In genomic region chr1:31007462-31007991, GRCh38 we compare ENCODE assay signal across 12 cellular contexts. TPM values are rescaled to one million over a fixed set of nuclear protein-coding genes. Genes with fewer than 3 reads are reported as not detected.
A peak's percentile ranks its signal among the peaks of the same experiment; 100 is the strongest.
DNase-seq lines count a peak whose midpoint lies in the region; ATAC-seq and TF ChIP-seq lines count a peak whose summit lies in the region.
"Had no signal": no experiment of that assay in that cellular context is flagged by ENCODE, and none has a peak within 500 bp of the region (broad histone marks: within the 10 kb centered on the region; RNA-seq: fewer than 3 reads in every experiment).

No MANE protein-coding gene starts in this region.

- intact Hi-C loops in IMR-90 (cut with micrococcal nuclease), result no loop called here
- intact Hi-C loops in stomach (cut with DNase I; ENCODE audit: low total_unique reads), result no loop called here

- no peaks in the 10 kb centered on the region for H3K27me3 Mint-ChIP-seq in brain
- H3K27me3 Mint-ChIP-seq: activated naive CD4-positive, alpha-beta T cell treated with anti-CD3 and anti-CD28 coated beads, Interleukin-2, amount 10 ng/mL, durations not matched to agents 7 days and 5 days had no signal

- peak overlapping the region; percentile 65 for H2BK5ac ChIP-seq in IMR-90 (ENCODE audit: low read depth, low read length, poor library complexity, severe bottlenecking)

- BruUV-seq in IMR-90 (replicated peaks; lab: Mats Ljungman, UMichigan), result no TSS peak

- H3K9me3 ChIP-seq in IMR-90 (ENCODE audit: control insufficient read depth, insufficient read depth, low read length) (no peaks in the 10 kb centered on the region), stomach (no peaks in the 10 kb centered on the region)
- H3K9me3 ChIP-seq: HAP-1 had no signal

- CTCF ChIA-PET in IMR-90 (lab: Yijun Ruan, JAX), result interaction anchor here (0.5 to 0.7 kb wide), 2 partner anchors 10 to 98 kb away, joined by 3 to 4 read pairs; no protein-coding TSS in a partner anchor

- no peak overlapping the region for H3K4me3 ChIP-seq in AG10803 (ENCODE audit: low read length)
- H3K4me3 ChIP-seq in IMR-90 (ENCODE audit: insufficient read depth, low read depth, low read length), result peak overlapping the region; percentile 5; the same call in 1 of the 2 replicates
- no peak overlapping the region for H3K4me3 ChIP-seq in stomach
- H3K4me3 ChIP-seq: HAP-1 had no signal

- peak; percentile 92 for DNase-seq in AG10803 (ENCODE audit: low read depth)
- DNase-seq in IMR-90, result peak; percentile 90
- peak; percentile 17 to 61 for DNase-seq in lung microvascular endothelial cell (ENCODE audit: low read depth in 2 of 2)
- no peak for DNase-seq in SKM-1 (lab: John Stamatoyannopoulos, UW; ENCODE audit: unreplicated experiment)
- DNase-seq in stimulated activated naive CD8-positive, alpha-beta T cell treated with anti-CD3 and anti-CD28 coated beads, Interleukin-15, Interleukin-2, amounts not matched to agents 100 U/mL and 50 U/mL, for 24 hours, result no peak
- no peak for DNase-seq in activated CD4-positive, alpha-beta T cell treated with anti-CD3 and anti-CD28 coated beads for 4 hours
- no peak for DNase-seq in stomach
- DNase-seq: activated naive CD4-positive, alpha-beta T cell treated with anti-CD3 and anti-CD28 coated beads, Interleukin-2, amount 10 ng/mL, durations not matched to agents 7 days and 5 days; GF-D8; KG1 had no signal

- peaks cover 15% of the 10 kb centered on the region for H3K9me1 ChIP-seq in IMR-90 (ENCODE audit: insufficient read depth, low read length)

- TF ChIP-seq EP300 in stomach (IDR thresholded peaks at IDR 0.05), result no peak

- H2BK20ac ChIP-seq in IMR-90 (ENCODE audit: low read depth, low read length), result no peak overlapping the region

- H4K5ac ChIP-seq in IMR-90 (ENCODE audit: low read depth, low read length), result no peak overlapping the region

- no peak overlapping the region for H3K27ac ChIP-seq in IMR-90 (ENCODE audit: insufficient read depth, low read length)
- H3K27ac ChIP-seq in stomach, result peak overlapping the region in 1 of 5 donors; percentile 4

- no peak overlapping the region for H3K14ac ChIP-seq in IMR-90 (replicated peaks; ENCODE audit: low read depth, low read length)

- POLR2A ChIA-PET in IMR-90 (lab: Charles Lee; ENCODE audit: unreplicated experiment), result no interaction called here

- H3K4ac ChIP-seq in IMR-90 (ENCODE audit: low read depth, low read length), result no peak overlapping the region

- dilution Hi-C loops in IMR-90 (cut with HindIII; ENCODE audit: low sequenced_read_pairs, unreplicated experiment), result no loop called here

- H2AK5ac ChIP-seq in IMR-90 (ENCODE audit: low read depth, low read length), result no peak overlapping the region

- H2BK120ac ChIP-seq in IMR-90 (ENCODE audit: low read depth, low read length), result no peak overlapping the region

- ATAC-seq in IMR-90 (ENCODE audit: low read depth), result peak; percentile 91
- no peak for ATAC-seq in stimulated activated naive CD8-positive, alpha-beta T cell treated with anti-CD3 and anti-CD28 coated beads, Interleukin-15, Interleukin-2, amounts not matched to agents 100 U/mL and 50 U/mL, for 24 hours

- peaks cover 82% of the 10 kb centered on the region for H3K4me1 Mint-ChIP-seq in brain

- H3K23ac ChIP-seq in IMR-90 (ENCODE audit: low read depth, low read length), result no peak overlapping the region

- H3K36me3 Mint-ChIP-seq in brain, result peaks cover 47% of the 10 kb centered on the region

- H3K4me1 ChIP-seq in IMR-90 (ENCODE audit: control insufficient read depth, insufficient read depth, low read length) (peaks cover 26% of the 10 kb centered on the region), stomach (peaks cover 18 to 75% (median 45%) of the 10 kb centered on the region in 4 donors)

- WGBS in IMR-90 (ENCODE audit: extremely low coverage in 2 of 2, insufficient read length in 1 of 2), 2 experiments, result no CpG with 5 or more reads among the region's 2 CpGs
- 55 to 71% (median 56%) methylated on average over 2 of the region's 2 CpGs for WGBS in stomach, 5 donors

- peak overlapping the region; percentile 63; the same call in 1 of the 2 replicates for H3K4me2 ChIP-seq in IMR-90 (ENCODE audit: low read depth, low read length)

- H2AFZ ChIP-seq in IMR-90 (replicated peaks; ENCODE audit: low read length, poor library complexity), result no peak overlapping the region

- no peak for TF ChIP-seq RAD21 in IMR-90 (IDR thresholded peaks at IDR 0.05; ENCODE audit: low read length)

- peaks cover 71% of the 10 kb centered on the region for H4K20me1 ChIP-seq in IMR-90 (ENCODE audit: insufficient read depth, low read length)

- H3K56ac ChIP-seq in IMR-90 (ENCODE audit: extremely low read depth, insufficient read depth, low read length), result no peak overlapping the region; the same call in 1 of the 2 replicates

- H3K9ac ChIP-seq in IMR-90 (ENCODE audit: low read depth, low read length), result no peak overlapping the region

- no peak overlapping the region for H2AK9ac ChIP-seq in IMR-90 (replicated peaks; ENCODE audit: low read depth, low read length, poor library complexity)

- H4K8ac ChIP-seq in IMR-90 (ENCODE audit: low read depth in 2 of 2, low read length in 2 of 2), result no peak overlapping the region

- H3K9me3 Mint-ChIP-seq in brain, result no peaks in the 10 kb centered on the region
- H3K9me3 Mint-ChIP-seq: activated naive CD4-positive, alpha-beta T cell treated with anti-CD3 and anti-CD28 coated beads, Interleukin-2, amount 10 ng/mL, durations not matched to agents 7 days and 5 days had no signal

- H3K18ac ChIP-seq in IMR-90 (ENCODE audit: low read depth, low read length), result no peak overlapping the region; the same call in 1 of the 2 replicates

- peak overlapping the region in 1 of 5 experiments; percentile 23 for H3K4me3 Mint-ChIP-seq in brain
- H3K4me3 Mint-ChIP-seq: activated naive CD4-positive, alpha-beta T cell treated with anti-CD3 and anti-CD28 coated beads, Interleukin-2, amount 10 ng/mL, durations not matched to agents 7 days and 5 days had no signal

- no peak overlapping the region for H4K91ac ChIP-seq in IMR-90 (ENCODE audit: insufficient read depth, low read depth, low read length)

- TF ChIP-seq POLR2A in IMR-90 (IDR thresholded peaks at IDR 0.05; ENCODE audit: low read depth, low read length) (no peak), stomach (IDR thresholded peaks at IDR 0.05) (no peak)

- H3K36me3 ChIP-seq in IMR-90 (ENCODE audit: control insufficient read depth, insufficient read depth, low read length), result peaks cover 13% of the 10 kb centered on the region
- H3K36me3 ChIP-seq in stomach, result peaks cover 4 to 43% (median 37%) of the 10 kb centered on the region in 4 donors

- peak overlapping the region in 3 of 5 experiments; percentile 55 to 57 (median 56) for H3K27ac Mint-ChIP-seq in brain
- H3K27ac Mint-ChIP-seq: activated naive CD4-positive, alpha-beta T cell treated with anti-CD3 and anti-CD28 coated beads, Interleukin-2, amount 10 ng/mL, durations not matched to agents 7 days and 5 days had no signal

- H3K27me3 ChIP-seq in IMR-90 (ENCODE audit: control insufficient read depth, insufficient read depth, low read length), result no peaks in the 10 kb centered on the region
- no peaks in the 10 kb centered on the region for H3K27me3 ChIP-seq in stomach

- no peak overlapping the region for H2BK15ac ChIP-seq in IMR-90 (ENCODE audit: low read depth, low read length)

- in situ Hi-C loops in IMR-90 (cut with MboI; ENCODE audit: low sequenced_read_pairs), result no loop called here

- TF ChIP-seq CTCF in AG10803 (conservative IDR thresholded peaks at IDR 0.05; ENCODE audit: low read length) (no peak), IMR-90 (conservative IDR thresholded peaks at IDR 0.05; ENCODE audit: low read depth, low read length) (no peak), brain (conservative IDR thresholded peaks at IDR 0.05) (no peak), stomach (IDR thresholded peaks at IDR 0.05) (no peak)

- H3K79me1 ChIP-seq in IMR-90 (ENCODE audit: low read depth in 1 of 2, low read length in 2 of 2), result peaks cover 26 to 83% of the 10 kb centered on the region in 2 experiments

TF ChIP-seq in IMR-90, 13 proteins besides CTCF, POLR2A, EP300 and RAD21:
- TF ChIP-seq CEBPB (IDR thresholded peaks at IDR 0.05; ENCODE audit: low read depth, low read length) (peak; percentile 82), FOS (IDR thresholded peaks at IDR 0.05; ENCODE audit: low read depth, low read length) (no peak), USF2 (IDR thresholded peaks at IDR 0.05; ENCODE audit: low read depth, low read length) (no peak), NFE2L2 (IDR thresholded peaks at IDR 0.05; ENCODE audit: low read depth, low read length) (no peak), RCOR1 (IDR thresholded peaks at IDR 0.05; ENCODE audit: insufficient replicate concordance, low read length) (no peak)

RNA-seq across cellular contexts. Expression of gene PUM1, which starts 58.0 kb away (rescaled TPM):
- total RNA-seq in IMR-90 (2012; rRNA removed) (71.9 and 137 TPM in 2 replicates), lung microvascular endothelial cell (47.5 and 57.5 TPM in 2 replicates), stomach (100 to 1,000 TPM in 2 of 5 donors, 10 to 100 TPM in 3; 69.6 to 126 (median 98.2) TPM)
- polyA plus RNA-seq in IMR-90 (2012; rRNA removed) (65.2 and 75.4 TPM in 2 replicates), brain (ENCODE audit: insufficient read depth, low read depth, low replicate concordance) (76.2 TPM), stomach (10 to 100 TPM; 12.9 to 24.1 (median 15.4) TPM)
- polyA plus RNA-seq in IMR-90 (2012; cell fraction: cytosol; rRNA removed), result 22.4 and 33.8 TPM in 2 replicates
- 58.3 and 84.7 TPM in 2 replicates for polyA plus RNA-seq in IMR-90 (2012; cell fraction: nucleus; rRNA removed; ENCODE audit: low replicate concordance)

Comparison
In these comparisons a context has a peak if more than half of its experiments do, and no peak if none do; other contexts are left out.
1. DNase-seq: peak in AG10803 (single experiment), IMR-90 (single experiment) and lung microvascular endothelial cell (2 of 2); none in SKM-1 (single experiment), stimulated activated naive CD8-positive, alpha-beta T cell treated with anti-CD3 and anti-CD28 coated beads, Interleukin-15, Interleukin-2, amounts not matched to agents 100 U/mL and 50 U/mL, for 24 hours (single experiment), activated CD4-positive, alpha-beta T cell treated with anti-CD3 and anti-CD28 coated beads for 4 hours (0 of 2) and stomach (single experiment).